Comparison of ENCODE assay signal across 12 cellular contexts in the genomic region with DNA sequence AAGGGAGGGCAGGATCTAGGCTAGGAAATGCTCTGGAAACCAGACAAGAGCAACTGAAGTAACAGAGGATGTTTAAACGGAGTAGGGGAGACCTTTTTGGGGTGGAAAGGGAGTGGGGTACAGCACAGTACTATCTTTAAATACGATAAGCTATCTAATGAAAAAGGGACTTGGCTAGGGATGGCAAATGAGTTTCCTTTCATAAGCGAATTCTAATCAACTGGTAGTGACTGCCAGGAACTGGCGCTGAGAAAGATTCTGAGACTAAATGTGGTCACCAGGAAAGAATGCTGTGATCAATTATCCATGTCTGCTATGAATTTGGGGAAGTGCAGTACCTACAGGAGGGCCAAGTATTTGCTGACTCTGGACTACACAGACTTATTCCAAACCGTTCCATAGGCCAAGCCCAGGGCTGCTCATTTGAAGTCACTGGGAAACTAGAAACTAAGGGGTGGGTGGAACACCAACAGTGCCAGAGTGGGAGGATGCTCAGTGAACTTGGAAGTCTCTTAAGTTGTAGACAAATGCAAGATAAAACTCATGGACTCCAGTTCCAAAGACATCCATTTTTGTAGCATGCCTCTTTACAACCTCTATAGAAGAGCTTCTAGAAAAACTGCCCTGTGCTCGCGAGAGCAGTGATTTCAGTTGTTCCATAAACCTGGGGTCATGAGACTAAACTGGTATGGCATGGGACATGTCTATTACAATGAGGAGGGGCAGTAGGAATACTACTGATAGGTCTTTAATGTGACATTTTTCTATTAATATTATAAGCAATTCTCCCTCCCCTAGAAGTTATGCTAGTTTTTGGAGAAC. TPM values are rescaled to one million over a fixed set of nuclear protein-coding genes. Genes with fewer than 3 reads are reported as not detected.
DNase-seq lines count a peak whose midpoint lies in the region; ATAC-seq, FAIRE-seq and TF ChIP-seq lines count a peak whose summit lies in the region.
"Had no signal": no experiment of that assay in that cellular context is flagged by ENCODE, and none has a peak within 500 bp of the region (broad histone marks: within the 10 kb centered on the region; RNA-seq: fewer than 3 reads in every experiment).

No MANE protein-coding gene starts in this region.

- TF ChIP-seq CTCF in CD4-positive, alpha-beta T cell (IDR thresholded peaks at IDR 0.05): no peak
- TF ChIP-seq CTCF in HFF-Myc (IDR thresholded peaks at IDR 0.05; ENCODE audit: low read depth, low read length, missing control alignments) (no peak), K562 (IDR thresholded peaks at IDR 0.05 in 2 of 3, conservative IDR thresholded peaks at IDR 0.05 in 1 of 3; ENCODE audit: insufficient read depth in 2 of 3, low read depth in 1 of 3, low read length in 3 of 3) (no peak), mucosa of descending colon (IDR thresholded peaks at IDR 0.05) (no peak)

- H3K79me2 ChIP-seq in K562 (ENCODE audit: control insufficient read depth, insufficient read depth, low read length): peaks cover 57% of the 10 kb centered on the region

- H3K9ac ChIP-seq in K562 (ENCODE audit: insufficient read depth in 1 of 2, low read depth in 2 of 2, low read length in 2 of 2): peak overlapping the region in 1 of 2 experiments; percentile 30; a peak in 1 of 4 replicates

- no peak overlapping the region for H2AFZ ChIP-seq in K562 (ENCODE audit: low read depth, low read length)

- DNase-seq in CD4-positive, alpha-beta T cell: no peak
- DNase-seq in HFF-Myc (ENCODE audit: extremely low read depth, low read depth) (no peak), K562 (ENCODE audit: extremely low read depth in 1 of 4, low spot score in 3 of 4) (no peak), naive B cell (no peak), 8988T (no peak), mucosa of descending colon (no peak)
- no peak for DNase-seq in activated CD8-positive, alpha-beta memory T cell treated with anti-CD3 and anti-CD28 coated beads for 24 hours
- DNase-seq: DMS79 treated with DMSO at 0.1 percent for 48 hours; left ventricle myocardium superior; NCI-H226; stimulated activated naive B cell treated with anti-CD40 and anti-IgM and Interleukin-4, amounts not matched to agents 10 μg/mL and 1 μg/mL and 100 μg/mL, for 72 hours had no signal

- TF ChIP-seq EP300 in K562 (IDR thresholded peaks at IDR 0.05; ENCODE audit: low read length): no peak

- TF ChIP-seq POLR2A in K562 (conservative IDR thresholded peaks at IDR 0.05): no peak

- FAIRE-seq in K562 (lab: Jason Lieb, UNC): no peak

- peaks cover 81% of the 10 kb centered on the region for H3K36me3 Mint-ChIP-seq in CD4-positive, alpha-beta T cell (ENCODE audit: low read depth)
- peaks cover 5 to 10% of the 10 kb centered on the region in 2 donors for H3K36me3 Mint-ChIP-seq in naive B cell

- H3K27ac Mint-ChIP-seq in CD4-positive, alpha-beta T cell: peak overlapping the region; percentile 100
- peak overlapping the region in 5 of 6 donors; percentile 0 to 69 (median 36) for H3K27ac Mint-ChIP-seq in naive B cell

- no peaks in the 10 kb centered on the region for H3K9me3 ChIP-seq in CD4-positive, alpha-beta T cell (ENCODE audit: control insufficient read depth, low read length)
- no peaks in the 10 kb centered on the region for H3K9me3 ChIP-seq in K562 (replicated peaks; ENCODE audit: control insufficient read depth, insufficient read depth, low read depth, low read length)
- no peaks in the 10 kb centered on the region for H3K9me3 ChIP-seq in mucosa of descending colon

- H3K4me1 ChIP-seq in K562 (replicated peaks in 1 of 2; ENCODE audit: control insufficient read depth in 2 of 2, insufficient read depth in 2 of 2, low read length in 2 of 2) (peaks cover 5 to 15% of the 10 kb centered on the region in 2 experiments; a peak in 4 of 5 replicates), mucosa of descending colon (ENCODE audit: low read depth) (no peaks in the 10 kb centered on the region)

- CTCF ChIA-PET in CD4-positive, alpha-beta T cell (lab: Charles Lee): no interaction called here
- CTCF ChIA-PET in K562 (lab: Yijun Ruan, JAX; ENCODE audit: low intra/inter-chr PET ratio): no interaction called here

- intact Hi-C loops in CD4-positive, alpha-beta T cell (cut with DNase I, micrococcal nuclease): loop anchor here (5.0 to 10.0 kb wide), 4 partner anchors 35 to 1602 kb away; partner anchors contain the start of genes PIGA (in 1 of the 2) and TCEANC (in 1 of the 2)
- intact Hi-C loops in K562 (cut with micrococcal nuclease) (loop anchor here (5.0 kb wide), 1 partner anchor 35 kb away; no protein-coding TSS in a partner anchor), mucosa of descending colon (cut with DNase I, micrococcal nuclease) (no loop called here)

- no peaks in the 10 kb centered on the region for H3K27me3 Mint-ChIP-seq in CD4-positive, alpha-beta T cell
- no peaks in the 10 kb centered on the region for H3K27me3 Mint-ChIP-seq in naive B cell

- H3K4me1 Mint-ChIP-seq in CD4-positive, alpha-beta T cell (ENCODE audit: low read depth): peaks cover 70% of the 10 kb centered on the region
- peaks cover 35 to 69% (median 36%) of the 10 kb centered on the region in 3 donors for H3K4me1 Mint-ChIP-seq in naive B cell

- peak overlapping the region; percentile 81 for H3K4me3 ChIP-seq in HFF-Myc (replicated peaks; ENCODE audit: low read depth, low read length)
- no peak overlapping the region for H3K4me3 ChIP-seq in K562
- no peak overlapping the region for H3K4me3 ChIP-seq in mucosa of descending colon

- no peaks in the 10 kb centered on the region for H3K9me1 ChIP-seq in K562 (ENCODE audit: control insufficient read depth, insufficient read depth, low read length)

- in situ Hi-C loops in K562 (cut with MboI): no loop called here

- WGBS in K562 (ENCODE audit: insufficient coverage, low coverage, missing lambda C conversion rate): 60% methylated on average over 7 of the region's 7 CpGs

- peak overlapping the region; percentile 18; the same call in 1 of the 2 replicates for H3K4me2 ChIP-seq in K562 (ENCODE audit: insufficient read depth, low read length)

- no peak overlapping the region for H3K27ac ChIP-seq in CD4-positive, alpha-beta T cell (ENCODE audit: low read depth, low read length)
- peak overlapping the region; percentile 32; the same call in 1 of the 3 replicates for H3K27ac ChIP-seq in K562 (ENCODE audit: extremely low read depth, low read depth, low read length)

- no peaks in the 10 kb centered on the region for H3K9me3 Mint-ChIP-seq in CD4-positive, alpha-beta T cell
- H3K9me3 Mint-ChIP-seq in naive B cell: peaks cover 0 to 11% (median 0%) of the 10 kb centered on the region in 7 donors
- H3K9me3 Mint-ChIP-seq: stimulated activated naive B cell treated with anti-CD40 and anti-IgM and Interleukin-4, amounts not matched to agents 10 μg/mL and 1 μg/mL and 100 μg/mL, for 72 hours had no signal

- POLR2A ChIA-PET in CD4-positive, alpha-beta T cell (lab: Charles Lee): interaction anchor here (6.4 kb wide), 1 partner anchor 11 kb away, joined by 105 read pairs; no protein-coding TSS in a partner anchor
- POLR2A ChIA-PET in K562 (lab: Yijun Ruan, JAX): interaction anchor here (0.5 to 1.0 kb wide), 2 partner anchors 10 to 63 kb away, joined by 3 read pairs; no protein-coding TSS in a partner anchor

- no peaks in the 10 kb centered on the region for H4K20me1 ChIP-seq in K562 (replicated peaks; ENCODE audit: control insufficient read depth, insufficient read depth, low read length)

- BruUV-seq in K562 (replicated peaks; lab: Mats Ljungman, UMichigan): no TSS peak

- TF ChIP-seq RAD21 in K562 (CRISPR knock-in tag; conservative IDR thresholded peaks at IDR 0.05 in 1 of 2, IDR thresholded peaks at IDR 0.05 in 1 of 2): no peak

- peaks cover 28% of the 10 kb centered on the region; the same call in 2 of the 3 replicates for H3K36me3 ChIP-seq in K562 (ENCODE audit: control insufficient read depth, insufficient read depth, low read length)
- H3K36me3 ChIP-seq in mucosa of descending colon (ENCODE audit: low read depth): no peaks in the 10 kb centered on the region

- no peaks in the 10 kb centered on the region for H3K27me3 ChIP-seq in CD4-positive, alpha-beta T cell (ENCODE audit: control insufficient read depth, insufficient read depth, low read length)
- H3K27me3 ChIP-seq in K562 (ENCODE audit: control insufficient read depth in 2 of 2, insufficient read depth in 2 of 2, low read length in 2 of 2): no peaks in the 10 kb centered on the region

- peak overlapping the region; percentile 99 for H3K4me3 Mint-ChIP-seq in CD4-positive, alpha-beta T cell
- peak overlapping the region in 6 of 8 donors; percentile 0 to 98 (median 88) for H3K4me3 Mint-ChIP-seq in naive B cell

- no peak for ATAC-seq in CD4-positive, alpha-beta T cell (ENCODE audit: poor library complexity)
- ATAC-seq in K562: no peak
- ATAC-seq in naive B cell (ENCODE audit: low read depth in 2 of 2): no peak
- ATAC-seq in HG03196 (IDR thresholded peaks at IDR 0.05; ENCODE audit: unreplicated experiment): no peak
- ATAC-seq in mucosa of descending colon: no peak
- ATAC-seq: left ventricle myocardium superior; stimulated activated naive B cell treated with anti-CD40 and anti-IgM and Interleukin-4, amounts not matched to agents 10 μg/mL and 1 μg/mL and 100 μg/mL, for 72 hours had no signal

RNA-seq across cellular contexts. Expression of gene TRAPPC2, which starts 2.0 kb away (rescaled TPM):
- 10 to 100 TPM; 21.4 to 22.3 TPM for total RNA-seq in CD4-positive, alpha-beta T cell
- total RNA-seq in K562 (2011; cell fraction: chromatin; rRNA removed; ENCODE audit: low replicate concordance): 34.3 and 60.2 TPM in 2 replicates
- total RNA-seq in K562 (2011; cell fraction: nucleolus; rRNA removed): 23.8 and 24.1 TPM in 2 replicates
- 38.8 and 60.5 TPM in 2 replicates for total RNA-seq in K562 (2011; cell fraction: nucleoplasm; rRNA removed)
- total RNA-seq in K562 (2014; rRNA removed) (10.3 and 15.3 TPM in 2 replicates), K562 (2014; rRNA removed; fragmentation: Illumina TruSeq; extraction: Trizol) (26.1 and 31.1 TPM in 2 replicates), K562 (2015; rRNA removed; fragmentation: Illumina TruSeq; extraction: Trizol) (20.0 and 20.6 TPM in 2 replicates), K562 (2021) (15.6 and 18.6 TPM in 2 replicates), mucosa of descending colon (10 to 100 TPM; 13.1 to 20.4 (median 18.5) TPM)
- polyA plus RNA-seq in K562 (2011; rRNA removed) (20.5 and 21.8 TPM in 2 replicates), K562 (2014; fragmentation: Illumina TruSeq; extraction: Trizol) (13.1 and 13.7 TPM in 2 replicates), K562 (2014; fragmentation: Nextera tagmentation; extraction: Ambion mirVana) (10 to 100 TPM; 18.0 to 30.6 TPM), K562 (2014; rRNA removed) (15.8 and 15.9 TPM in 2 replicates), naive B cell (ENCODE audit: low read depth in 6 of 6) (10 to 100 TPM; 39.9 to 53.9 (median 46.4) TPM)
- polyA plus RNA-seq in K562 (2011; cell fraction: cytosol; rRNA removed): 6.1 and 14.6 TPM in 2 replicates
- polyA plus RNA-seq in K562 (2011; cell fraction: nucleus; rRNA removed): 17.4 and 17.5 TPM in 2 replicates
- 12.5 and 13.6 TPM in 2 replicates for polyA plus RNA-seq in K562 (2012)
- polyA minus RNA-seq in K562 (2011; rRNA and poly(A)+ RNA removed): 13.3 and 17.2 TPM in 2 replicates
- polyA minus RNA-seq in K562 (2011; cell fraction: cytosol; rRNA and poly(A)+ RNA removed): 13.4 and 14.0 TPM in 2 replicates
- polyA minus RNA-seq in K562 (2011; cell fraction: nucleus; rRNA and poly(A)+ RNA removed): 9.6 and 18.8 TPM in 2 replicates

RNA-seq across cellular contexts. Expression of gene OFD1, which starts 2.1 kb away (rescaled TPM):
- total RNA-seq in CD4-positive, alpha-beta T cell: 10 to 100 TPM; 59.1 to 60.0 TPM
- total RNA-seq in K562 (2011; cell fraction: chromatin; rRNA removed; ENCODE audit: low replicate concordance): 29.4 and 85.0 TPM in 2 replicates
- 26.2 and 28.7 TPM in 2 replicates for total RNA-seq in K562 (2011; cell fraction: nucleolus; rRNA removed)
- 27.1 and 29.2 TPM in 2 replicates for total RNA-seq in K562 (2011; cell fraction: nucleoplasm; rRNA removed)
- 20.9 and 24.7 TPM in 2 replicates for total RNA-seq in K562 (2014; rRNA removed)
- 33.3 and 38.8 TPM in 2 replicates for total RNA-seq in K562 (2014; rRNA removed; fragmentation: Illumina TruSeq; extraction: Trizol)
- 31.3 and 33.9 TPM in 2 replicates for total RNA-seq in K562 (2015; rRNA removed; fragmentation: Illumina TruSeq; extraction: Trizol)
- total RNA-seq in K562 (2021): 26.0 and 26.1 TPM in 2 replicates
- 28.2 and 30.2 TPM in 2 replicates for polyA plus RNA-seq in K562 (2011; rRNA removed)
- polyA plus RNA-seq in K562 (2011; cell fraction: cytosol; rRNA removed): 8.4 and 11.1 TPM in 2 replicates
- 75.5 and 89.4 TPM in 2 replicates for polyA plus RNA-seq in K562 (2011; cell fraction: nucleus; rRNA removed)
- polyA plus RNA-seq in K562 (2012): 20.2 and 23.8 TPM in 2 replicates
- polyA plus RNA-seq in K562 (2014; fragmentation: Illumina TruSeq; extraction: Trizol): 23.4 and 30.1 TPM in 2 replicates
- polyA plus RNA-seq in K562 (2014; fragmentation: Nextera tagmentation; extraction: Ambion mirVana): 10 to 100 TPM; 22.0 to 49.1 TPM
- polyA plus RNA-seq in K562 (2014; rRNA removed): 27.7 and 39.2 TPM in 2 replicates
- 18.3 and 22.4 TPM in 2 replicates for polyA minus RNA-seq in K562 (2011; rRNA and poly(A)+ RNA removed)
- polyA minus RNA-seq in K562 (2011; cell fraction: cytosol; rRNA and poly(A)+ RNA removed): 6.8 and 8.9 TPM in 2 replicates
- polyA minus RNA-seq in K562 (2011; cell fraction: nucleus; rRNA and poly(A)+ RNA removed): 45.1 and 70.2 TPM in 2 replicates
- polyA plus RNA-seq in naive B cell (ENCODE audit: low read depth in 6 of 6): 10 to 100 TPM; 26.5 to 60.5 (median 50.4) TPM
- total RNA-seq in mucosa of descending colon: 10 to 100 TPM; 26.0 to 49.4 (median 32.6) TPM

RNA-seq across cellular contexts. Expression of gene RAB9A, which starts 43.5 kb away (rescaled TPM):
- 10 to 100 TPM; 21.4 to 25.2 TPM for total RNA-seq in CD4-positive, alpha-beta T cell
- 5.0 and 12.8 TPM in 2 replicates for total RNA-seq in K562 (2011; cell fraction: chromatin; rRNA removed; ENCODE audit: low replicate concordance)
- total RNA-seq in K562 (2011; cell fraction: nucleolus; rRNA removed): 2.5 and 5.3 TPM in 2 replicates
- total RNA-seq in K562 (2011; cell fraction: nucleoplasm; rRNA removed): 6.5 and 10.2 TPM in 2 replicates
- total RNA-seq in K562 (2014; rRNA removed): 13.5 and 17.3 TPM in 2 replicates
- 19.0 and 19.7 TPM in 2 replicates for total RNA-seq in K562 (2014; rRNA removed; fragmentation: Illumina TruSeq; extraction: Trizol)
- total RNA-seq in K562 (2015; rRNA removed; fragmentation: Illumina TruSeq; extraction: Trizol): 17.7 and 18.4 TPM in 2 replicates
- total RNA-seq in K562 (2021): 17.8 and 18.3 TPM in 2 replicates
- 13.5 and 16.1 TPM in 2 replicates for polyA plus RNA-seq in K562 (2011; rRNA removed)
- 6.9 and 12.9 TPM in 2 replicates for polyA plus RNA-seq in K562 (2011; cell fraction: cytosol; rRNA removed)
- 5.0 and 8.8 TPM in 2 replicates for polyA plus RNA-seq in K562 (2011; cell fraction: nucleus; rRNA removed)
- polyA plus RNA-seq in K562 (2012): 13.8 and 15.4 TPM in 2 replicates
- polyA plus RNA-seq in K562 (2014; fragmentation: Illumina TruSeq; extraction: Trizol): 17.6 and 20.5 TPM in 2 replicates
- polyA plus RNA-seq in K562 (2014; fragmentation: Nextera tagmentation; extraction: Ambion mirVana): 10 to 100 TPM; 14.8 to 15.5 TPM
- 19.2 and 20.8 TPM in 2 replicates for polyA plus RNA-seq in K562 (2014; rRNA removed)
- 12.5 and 18.7 TPM in 2 replicates for polyA minus RNA-seq in K562 (2011; rRNA and poly(A)+ RNA removed)
- polyA minus RNA-seq in K562 (2011; cell fraction: cytosol; rRNA and poly(A)+ RNA removed): 3.2 and 5.9 TPM in 2 replicates
- polyA minus RNA-seq in K562 (2011; cell fraction: nucleus; rRNA and poly(A)+ RNA removed): 2.8 and 3.9 TPM in 2 replicates
- 10 to 100 TPM; 15.7 to 28.1 (median 20.1) TPM for polyA plus RNA-seq in naive B cell (ENCODE audit: low read depth in 6 of 6)
- 10 to 100 TPM; 38.1 to 49.5 (median 40.8) TPM for total RNA-seq in mucosa of descending colon

Comparison
In these comparisons a context has a peak if more than half of its experiments do, and no peak if none do; other contexts are left out.
1. intact Hi-C loops: an anchor here in CD4-positive, alpha-beta T cell (5.0 to 10.0 kb wide) and K562 (5.0 kb wide); none called in mucosa of descending colon.